Comparison of ENCODE assay signal across 23 cellular contexts in genomic region chr4:159097785-159098184, GRCh38. TPM values are rescaled to one million over a fixed set of nuclear protein-coding genes. Genes with fewer than 3 reads are reported as not detected.
A peak's percentile ranks its signal among the peaks of the same experiment; 100 is the strongest.
DNase-seq lines count a peak whose midpoint lies in the region; ATAC-seq and TF ChIP-seq lines count a peak whose summit lies in the region.
"Had no signal": no experiment of that assay in that cellular context is flagged by ENCODE, and none has a peak within 500 bp of the region (broad histone marks: within the 10 kb centered on the region; RNA-seq: fewer than 3 reads in every experiment).

No MANE protein-coding gene starts in this region.

- peak overlapping the region; percentile 57 for H3K27ac ChIP-seq in HUES48 (ENCODE audit: low read depth, low read length)
- H3K27ac ChIP-seq in hepatocyte, result peak overlapping the region; percentile 50
- H3K27ac ChIP-seq in neural progenitor cell, result no peak overlapping the region
- no peak overlapping the region for H3K27ac ChIP-seq in foreskin keratinocyte
- H3K27ac ChIP-seq: breast epithelium, epithelial cell of prostate had no signal

- peaks cover 14% of the 10 kb centered on the region; the same call in 1 of the 2 replicates for H3K27me3 ChIP-seq in HUES48 (ENCODE audit: control insufficient read depth, insufficient read depth, low read length)
- no peaks in the 10 kb centered on the region for H3K27me3 ChIP-seq in hepatocyte
- peaks cover 19% of the 10 kb centered on the region for H3K27me3 ChIP-seq in neural progenitor cell
- H3K27me3 ChIP-seq in foreskin keratinocyte, result no peaks in the 10 kb centered on the region
- H3K27me3 ChIP-seq: breast epithelium had no signal

- H3K4me3 Mint-ChIP-seq in neural progenitor cell, result no peak overlapping the region
- H3K4me3 Mint-ChIP-seq: activated CD4-positive, alpha-beta memory T cell treated with anti-CD3 and anti-CD28 coated beads for 36 hours; CD4-positive, alpha-beta memory T cell; neural crest cell had no signal

- H3K27me3 Mint-ChIP-seq in neural progenitor cell (ENCODE audit: insufficient read depth, low read depth), result peaks cover 3% of the 10 kb centered on the region
- H3K27me3 Mint-ChIP-seq: CD4-positive, alpha-beta memory T cell had no signal

- H3K4me2 ChIP-seq in hepatocyte (no peak overlapping the region), neural progenitor cell (no peak overlapping the region)

- H3K4me1 ChIP-seq in HUES48 (ENCODE audit: control insufficient read depth, insufficient read depth, low read length) (peaks cover 30% of the 10 kb centered on the region), hepatocyte (ENCODE audit: insufficient read depth) (peaks cover 10% of the 10 kb centered on the region), neural progenitor cell (peaks cover 10% of the 10 kb centered on the region), foreskin keratinocyte (peaks cover 4% of the 10 kb centered on the region)

- H3K9ac ChIP-seq in HUES48 (ENCODE audit: low read depth, low read length) (no peak overlapping the region), neural progenitor cell (no peak overlapping the region)

- no peak overlapping the region for H2AFZ ChIP-seq in hepatocyte
- peak overlapping the region; percentile 23 for H2AFZ ChIP-seq in neural progenitor cell (replicated peaks)

- H4K20me1 ChIP-seq in hepatocyte (ENCODE audit: insufficient read depth, poor library complexity, severe bottlenecking), result no peaks in the 10 kb centered on the region
- H4K20me1 ChIP-seq in neural progenitor cell (ENCODE audit: low read depth), result no peaks in the 10 kb centered on the region

- H3K36me3 Mint-ChIP-seq in neural progenitor cell, result no peaks in the 10 kb centered on the region
- H3K36me3 Mint-ChIP-seq: activated CD4-positive, alpha-beta memory T cell treated with anti-CD3 and anti-CD28 coated beads for 36 hours had no signal

- no peaks in the 10 kb centered on the region for H3K9me3 Mint-ChIP-seq in neural progenitor cell
- H3K9me3 Mint-ChIP-seq: activated CD4-positive, alpha-beta memory T cell treated with anti-CD3 and anti-CD28 coated beads for 36 hours; CD4-positive, alpha-beta memory T cell; neural crest cell had no signal

- H3K4me3 ChIP-seq in HUES48 (ENCODE audit: low read depth, low read length) (no peak overlapping the region), hepatocyte (no peak overlapping the region), neural progenitor cell (no peak overlapping the region)
- H3K4me3 ChIP-seq: breast epithelium had no signal

- peaks cover 10% of the 10 kb centered on the region for H3F3A ChIP-seq in neural progenitor cell (ENCODE audit: low read depth)

- H3K9me2 ChIP-seq in hepatocyte (replicated peaks; ENCODE audit: insufficient read depth), result no peaks in the 10 kb centered on the region

- WGBS in hepatocyte (ENCODE audit: low lambda C conversion rate, missing lambda C conversion rate), result 4% methylated on average over 1 of the region's 1 CpG

- H3K36me3 ChIP-seq in HUES48 (ENCODE audit: control insufficient read depth, insufficient read depth, low read length) (no peaks in the 10 kb centered on the region), hepatocyte (replicated peaks; ENCODE audit: insufficient read depth, low read depth) (no peaks in the 10 kb centered on the region), neural progenitor cell (no peaks in the 10 kb centered on the region)
- H3K36me3 ChIP-seq: breast epithelium had no signal

- H3K9me3 ChIP-seq in HUES48 (ENCODE audit: control insufficient read depth, insufficient read depth, low read length) (no peaks in the 10 kb centered on the region), hepatocyte (ENCODE audit: low read depth) (no peaks in the 10 kb centered on the region), neural progenitor cell (ENCODE audit: low read depth) (no peaks in the 10 kb centered on the region)
- H3K9me3 ChIP-seq: breast epithelium had no signal

- peak; percentile 22 for DNase-seq in NCI-H226
- peak; percentile 28 for DNase-seq in hepatocyte (ENCODE audit: low spot score)
- DNase-seq in neural progenitor cell (ENCODE audit: low spot score), result no peak
- no peak for DNase-seq in activated CD8-positive, alpha-beta memory T cell treated with anti-CD3 and anti-CD28 coated beads, Interleukin-2, amount 50 U/mL, for 48 hours
- DNase-seq in RPMI8226, result no peak
- no peak for DNase-seq in foreskin keratinocyte
- DNase-seq: activated CD4-positive, alpha-beta memory T cell treated with anti-CD3 and anti-CD28 coated beads for 36 hours; activated gamma-delta T cell treated with Interleukin-2 at 50 U/mL for 16 hours; activated T-cell treated with anti-CD3 and anti-CD28 coated beads for 4 hours; CD4-positive, alpha-beta memory T cell; cortex of kidney; foreskin fibroblast; hippocampal formation; NCI-H1092 treated with DMSO at 0.1 percent for 48 hours; NCI-H526 treated with DMSO at 0.1 percent for 48 hours; OCI-M1; stimulated activated CD4-positive, alpha-beta T cell treated with anti-CD3 and anti-CD28 coated beads, Interleukin-4, amount 100 ng/mL, for 24 hours; trophoblast cell had no signal

- ATAC-seq in GM18505 (IDR thresholded peaks at IDR 0.05; ENCODE audit: unreplicated experiment), result no peak
- no peak for ATAC-seq in foreskin keratinocyte

- H3K27ac Mint-ChIP-seq in neural progenitor cell, result no peak overlapping the region
- H3K27ac Mint-ChIP-seq: activated CD4-positive, alpha-beta memory T cell treated with anti-CD3 and anti-CD28 coated beads for 36 hours; CD4-positive, alpha-beta memory T cell had no signal

- H3K4me1 Mint-ChIP-seq in neural progenitor cell, result peaks cover 12% of the 10 kb centered on the region

- H3K79me2 ChIP-seq in hepatocyte (no peaks in the 10 kb centered on the region), neural progenitor cell (ENCODE audit: low read depth) (no peaks in the 10 kb centered on the region)

- no peak for TF ChIP-seq POLR2A in GM18505 (IDR thresholded peaks at IDR 0.05; ENCODE audit: borderline replicate concordance, extremely low read depth, insufficient read depth, insufficient read length)

- TF ChIP-seq CTCF in hepatocyte (IDR thresholded peaks at IDR 0.05; ENCODE audit: poor library complexity) (no peak), neural progenitor cell (IDR thresholded peaks at IDR 0.05) (no peak), foreskin keratinocyte (conservative IDR thresholded peaks at IDR 0.05) (no peak)

RNA-seq across cellular contexts. Expression of gene RAPGEF2, which starts 5.1 kb away (rescaled TPM):
- total RNA-seq in hepatocyte (64.3 and 79.3 TPM in 2 replicates), neural progenitor cell (ENCODE audit: low replicate concordance) (49.5 and 70.4 TPM in 2 replicates), foreskin keratinocyte (18.9 and 19.4 TPM in 2 replicates)
- polyA plus RNA-seq in hepatocyte (8.4 and 8.8 TPM in 2 replicates), foreskin keratinocyte (1.8 TPM in 2 replicates)

Comparison
In these comparisons a context has a peak if more than half of its experiments do, and no peak if none do; other contexts are left out.
1. H3K27ac ChIP-seq: peak in HUES48 (single experiment) and hepatocyte (single experiment); none in neural progenitor cell (single experiment) and foreskin keratinocyte (single experiment).
2. DNase-seq: peak in NCI-H226 (single experiment) and hepatocyte (single experiment); none in neural progenitor cell (single experiment), activated CD8-positive, alpha-beta memory T cell treated with anti-CD3 and anti-CD28 coated beads, Interleukin-2, amount 50 U/mL, for 48 hours (single experiment), RPMI8226 (single experiment) and foreskin keratinocyte (0 of 2).